Comparison of ENCODE assay signal across 8 cellular contexts in the genomic region with DNA sequence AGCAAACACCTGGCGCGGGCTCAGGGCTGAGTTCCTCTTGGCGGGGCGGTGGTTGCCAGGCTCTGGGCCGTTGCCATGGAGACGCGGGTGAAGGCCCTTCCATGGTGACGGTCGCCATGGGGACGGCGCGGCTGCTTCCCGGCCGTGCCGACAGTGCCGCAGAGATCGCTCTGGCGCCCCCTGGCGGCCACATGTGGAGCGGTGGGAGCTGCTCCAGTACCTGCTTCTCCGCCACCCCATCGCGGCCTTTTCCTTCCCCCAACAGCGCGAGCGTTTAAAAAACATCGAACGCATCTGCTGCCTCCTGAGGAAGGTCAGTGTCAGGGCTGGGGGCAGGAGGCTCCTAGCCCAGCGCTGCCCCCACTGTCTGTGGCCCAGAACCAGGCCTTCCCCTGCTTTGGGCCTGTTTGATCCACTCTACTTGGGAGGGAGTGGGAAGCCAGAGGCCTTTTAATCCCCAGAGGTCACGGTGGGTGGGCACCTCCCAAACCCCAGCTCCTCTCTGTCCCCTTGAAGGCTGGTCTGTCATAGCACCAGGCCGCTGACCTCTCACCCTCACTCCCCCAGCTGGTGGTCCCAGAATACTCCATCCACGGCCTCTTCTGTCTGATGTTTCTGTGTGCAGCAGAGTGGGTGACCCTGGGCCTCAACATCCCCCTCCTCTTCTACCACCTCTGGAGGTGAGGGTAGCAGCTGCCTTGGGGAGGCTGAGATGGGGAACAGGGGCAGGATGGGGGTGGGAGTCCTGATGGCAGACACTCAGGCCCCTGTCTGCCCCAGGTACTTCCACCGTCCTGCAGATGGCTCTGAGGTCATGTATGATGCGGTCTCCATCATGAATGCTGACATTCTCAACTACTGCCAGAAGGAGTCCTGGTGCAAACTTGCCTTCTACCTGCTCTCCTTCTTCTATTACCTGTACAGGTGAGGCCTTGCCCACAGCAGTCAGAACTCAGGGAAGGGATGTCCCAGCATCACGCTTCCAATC. TPM values are rescaled to one million over a fixed set of nuclear protein-coding genes. Genes with fewer than 3 reads are reported as not detected.
DNase-seq lines count a peak whose midpoint lies in the region; ATAC-seq and TF ChIP-seq lines count a peak whose summit lies in the region.

No MANE protein-coding gene starts in this region.

- peak; percentile 99 for DNase-seq in DND-41
- DNase-seq in Karpas-422: peak; percentile 99
- DNase-seq in PC-9: peak; percentile 93 to 97
- peak; percentile 99 for DNase-seq in activated T-cell treated with anti-CD3 and anti-CD28 coated beads, Interleukin-2, amount 50 U/mL, for 1 hour
- peak; percentile 98 to 99 for DNase-seq in erythroblast (lab: John Stamatoyannopoulos, UW)
- DNase-seq in naive B cell: peak; percentile 100
- peak; percentile 99 for DNase-seq in stimulated activated effector memory CD8-positive, alpha-beta T cell treated with anti-CD3 and anti-CD28 coated beads, Interleukin-12 subunit alpha, Interleukin-12 subunit beta, amount 100 ng/mL, for 72 hours (ENCODE audit: low spot score in 2 of 2)

- H3K27me3 ChIP-seq in DND-41 (ENCODE audit: insufficient read depth, low read length, poor library complexity): no peaks in the 10 kb centered on the region
- H3K27me3 ChIP-seq in Karpas-422 (ENCODE audit: low read length): no peaks in the 10 kb centered on the region
- H3K27me3 ChIP-seq in PC-9 (ENCODE audit: insufficient read depth, low read depth): no peaks in the 10 kb centered on the region

- peak overlapping the region; percentile 8 for H3K9ac ChIP-seq in DND-41 (ENCODE audit: low read depth, low read length)
- peak overlapping the region; percentile 62 for H3K9ac ChIP-seq in Karpas-422 (ENCODE audit: low read length)

- peak overlapping the region; percentile 47; the same call in 1 of the 2 replicates for H3K27ac ChIP-seq in DND-41 (ENCODE audit: low read length)
- peak overlapping the region; percentile 51; the same call in 1 of the 2 replicates for H3K27ac ChIP-seq in Karpas-422 (ENCODE audit: low read length)
- H3K27ac ChIP-seq in PC-9: no peak overlapping the region

- H2AFZ ChIP-seq in DND-41 (ENCODE audit: low read depth, low read length) (peak overlapping the region; percentile 19; the same call in 1 of the 2 replicates), Karpas-422 (ENCODE audit: low read length) (no peak overlapping the region), PC-9 (no peak overlapping the region)

- BruUV-seq in PC-9 (replicated peaks; lab: Mats Ljungman, UMichigan): no TSS peak

- H3K79me2 ChIP-seq in DND-41 (ENCODE audit: insufficient read depth, low read length) (peaks cover 4% of the 10 kb centered on the region), Karpas-422 (ENCODE audit: low read length) (peaks cover 10% of the 10 kb centered on the region), PC-9 (ENCODE audit: low read depth) (peaks cover 14% of the 10 kb centered on the region)

- ATAC-seq in DND-41 (ENCODE audit: insufficient read depth, low read depth) (peak; percentile 89), GM21737 (IDR thresholded peaks at IDR 0.05; ENCODE audit: unreplicated experiment) (peak; percentile 66), naive B cell (ENCODE audit: low read depth in 2 of 2) (peak; percentile 90 to 93)
- ATAC-seq in stimulated activated effector memory CD8-positive, alpha-beta T cell treated with anti-CD3 and anti-CD28 coated beads, Interleukin-12 subunit alpha, Interleukin-12 subunit beta, amount 100 ng/mL, for 72 hours: peak; percentile 90

- H3K36me3 ChIP-seq in DND-41 (ENCODE audit: insufficient read depth, low read length) (no peaks in the 10 kb centered on the region), Karpas-422 (ENCODE audit: insufficient read depth, low read length) (0 out of 2 replicates have a peak, but pooled peaks cover 4% of the 10 kb centered on the region), PC-9 (ENCODE audit: low read depth) (no peaks in the 10 kb centered on the region; the same call in 1 of the 2 replicates)

- TF ChIP-seq POLR2A in erythroblast (IDR thresholded peaks at IDR 0.05; ENCODE audit: low read length): peak; percentile 53

- H3K4me1 ChIP-seq in DND-41 (ENCODE audit: insufficient read depth, low read length) (peaks cover 26% of the 10 kb centered on the region), Karpas-422 (ENCODE audit: low read length) (peaks cover 35% of the 10 kb centered on the region), PC-9 (replicated peaks; ENCODE audit: insufficient read depth) (peaks cover 4% of the 10 kb centered on the region)

- peaks cover 0 to 17% (median 11%) of the 10 kb centered on the region in 3 donors for H3K27me3 Mint-ChIP-seq in naive B cell

- H3F3A ChIP-seq in PC-9 (ENCODE audit: insufficient read depth, low read depth): peaks cover 35% of the 10 kb centered on the region

- peaks cover 47 to 53% (median 51%) of the 10 kb centered on the region in 3 donors for H3K4me1 Mint-ChIP-seq in naive B cell
- peaks cover 66% of the 10 kb centered on the region for H3K4me1 Mint-ChIP-seq in stimulated activated effector memory CD8-positive, alpha-beta T cell treated with anti-CD3 and anti-CD28 coated beads, Interleukin-12 subunit alpha, Interleukin-12 subunit beta, amount 100 ng/mL, for 72 hours

- intact Hi-C loops in PC-9 (cut with micrococcal nuclease; ENCODE audit: unreplicated experiment): no loop called here

- H3K27ac Mint-ChIP-seq in naive B cell: peak overlapping the region; percentile 88 to 98 (median 96)
- H3K27ac Mint-ChIP-seq in stimulated activated effector memory CD8-positive, alpha-beta T cell treated with anti-CD3 and anti-CD28 coated beads, Interleukin-12 subunit alpha, Interleukin-12 subunit beta, amount 100 ng/mL, for 72 hours: peak overlapping the region; percentile 94

- H4K20me1 ChIP-seq in DND-41 (ENCODE audit: insufficient read depth, low read length) (peaks cover 41% of the 10 kb centered on the region), Karpas-422 (ENCODE audit: insufficient read depth, low read depth, low read length) (peaks cover 4% of the 10 kb centered on the region; the same call in 1 of the 2 replicates), PC-9 (ENCODE audit: insufficient read depth) (peaks cover 42% of the 10 kb centered on the region)

- peak overlapping the region; percentile 8 to 87 (median 54) for H3K4me3 Mint-ChIP-seq in naive B cell
- no peak overlapping the region for H3K4me3 Mint-ChIP-seq in stimulated activated effector memory CD8-positive, alpha-beta T cell treated with anti-CD3 and anti-CD28 coated beads, Interleukin-12 subunit alpha, Interleukin-12 subunit beta, amount 100 ng/mL, for 72 hours

- no peaks in the 10 kb centered on the region for H3K9me3 Mint-ChIP-seq in naive B cell
- H3K9me3 Mint-ChIP-seq in stimulated activated effector memory CD8-positive, alpha-beta T cell treated with anti-CD3 and anti-CD28 coated beads, Interleukin-12 subunit alpha, Interleukin-12 subunit beta, amount 100 ng/mL, for 72 hours: no peaks in the 10 kb centered on the region

- H3K4me3 ChIP-seq in DND-41 (ENCODE audit: low read depth in 1 of 2, low read length in 2 of 2): no peak overlapping the region
- H3K4me3 ChIP-seq in Karpas-422 (ENCODE audit: low read length): no peak overlapping the region
- H3K4me3 ChIP-seq in PC-9: no peak overlapping the region

- CTCF ChIA-PET in PC-9 (lab: Charles Lee): interaction anchor here (0.5 to 0.7 kb wide), 3 partner anchors 17 to 154 kb away, joined by 3 to 5 read pairs (median 3); no protein-coding TSS in a partner anchor

- TF ChIP-seq CTCF in DND-41 (IDR thresholded peaks at IDR 0.05; ENCODE audit: borderline replicate concordance, extremely low read depth, low read length, poor library complexity, severe bottlenecking): peak; percentile 95
- TF ChIP-seq CTCF in PC-9 (conservative IDR thresholded peaks at IDR 0.05): peak; percentile 96

- H3K9me2 ChIP-seq in Karpas-422 (replicated peaks; ENCODE audit: insufficient read depth, low read length) (no peaks in the 10 kb centered on the region), PC-9 (ENCODE audit: insufficient read depth) (no peaks in the 10 kb centered on the region)

- H3K4me2 ChIP-seq in DND-41 (ENCODE audit: insufficient read depth, low read length): peak overlapping the region; percentile 45
- H3K4me2 ChIP-seq in Karpas-422 (ENCODE audit: low read depth, low read length, poor library complexity, severe bottlenecking): peak overlapping the region; percentile 54
- no peak overlapping the region for H3K4me2 ChIP-seq in PC-9

- H3K36me3 Mint-ChIP-seq in naive B cell: no peaks in the 10 kb centered on the region
- peaks cover 35% of the 10 kb centered on the region for H3K36me3 Mint-ChIP-seq in stimulated activated effector memory CD8-positive, alpha-beta T cell treated with anti-CD3 and anti-CD28 coated beads, Interleukin-12 subunit alpha, Interleukin-12 subunit beta, amount 100 ng/mL, for 72 hours

- H3K9me3 ChIP-seq in DND-41 (ENCODE audit: insufficient read depth, low read length, severe bottlenecking) (no peaks in the 10 kb centered on the region), Karpas-422 (ENCODE audit: low read length) (no peaks in the 10 kb centered on the region), PC-9 (ENCODE audit: insufficient read depth, low read depth) (no peaks in the 10 kb centered on the region)

- POLR2A ChIA-PET in PC-9 (lab: Charles Lee; ENCODE audit: unreplicated experiment): interaction anchor here (0.6 kb wide), 1 partner anchor 30 kb away, joined by 4 read pairs; no protein-coding TSS in a partner anchor

RNA-seq across cellular contexts. Expression of gene CNIH2, which starts 4.8 kb away (rescaled TPM):
- total RNA-seq in Karpas-422 (2014; rRNA removed; shearing (Covaris generic); ENCODE audit: low replicate concordance): 0.34 and 6.6 TPM in 2 replicates
- 5.5 and 6.8 TPM in 2 replicates for total RNA-seq in PC-9 (2021)
- polyA plus RNA-seq in naive B cell (ENCODE audit: low read depth in 6 of 6): not detected

RNA-seq across cellular contexts. Expression of gene YIF1A, which starts 6.2 kb away (rescaled TPM):
- total RNA-seq in Karpas-422 (2014; rRNA removed; shearing (Covaris generic); ENCODE audit: low replicate concordance): 145 and 154 TPM in 2 replicates
- 81.8 and 84.8 TPM in 2 replicates for total RNA-seq in PC-9 (2021)
- polyA plus RNA-seq in naive B cell (ENCODE audit: low read depth in 6 of 6): 10 to 100 TPM; 57.1 to 82.1 (median 66.0) TPM

RNA-seq across cellular contexts. Expression of gene TMEM151A, which starts 8.9 kb away (rescaled TPM):
- not detected in 2 replicates for total RNA-seq in Karpas-422 (2014; rRNA removed; shearing (Covaris generic); ENCODE audit: low replicate concordance)
- total RNA-seq in PC-9 (2021): 0.15 and 0.22 TPM in 2 replicates
- not detected for polyA plus RNA-seq in naive B cell (ENCODE audit: low read depth in 6 of 6)

RNA-seq across cellular contexts. Expression of gene RAB1B, which starts 14.3 kb away (rescaled TPM):
- 56.2 and 64.3 TPM in 2 replicates for total RNA-seq in Karpas-422 (2014; rRNA removed; shearing (Covaris generic); ENCODE audit: low replicate concordance)
- total RNA-seq in PC-9 (2021): 209 and 232 TPM in 2 replicates
- 10 to 100 TPM; 10.3 to 13.3 (median 12.2) TPM for polyA plus RNA-seq in naive B cell (ENCODE audit: low read depth in 6 of 6)

RNA-seq across cellular contexts. Expression of gene KLC2, which starts 25.3 kb away (rescaled TPM):
- total RNA-seq in Karpas-422 (2014; rRNA removed; shearing (Covaris generic); ENCODE audit: low replicate concordance): 12.9 and 18.5 TPM in 2 replicates
- 48.3 and 58.4 TPM in 2 replicates for total RNA-seq in PC-9 (2021)
- polyA plus RNA-seq in naive B cell (ENCODE audit: low read depth in 6 of 6): 1 to 10 TPM in 5 of 6 donors, under 1 TPM in 1; 0.17 to 9.3 (median 5.6) TPM
